In genomic region chr1:6359568-6360496, GRCh38 we compare ENCODE assay signal across 1 cellular context.
TF ChIP-seq lines count a peak whose summit lies in the region.

No MANE protein-coding gene starts in this region.

TF ChIP-seq in K562, 482 proteins besides CTCF, POLR2A, EP300 and RAD21 (continued from another document and continues in another):
- no peak for TF ChIP-seq NCOA1 (IDR thresholded peaks at IDR 0.05; ENCODE audit: low read depth)
- peak; percentile 49 for TF ChIP-seq MYC (IDR thresholded peaks at IDR 0.05; ENCODE audit: low read depth, low read length)
- no peak for TF ChIP-seq MYC (CRISPR knock-in tag; IDR thresholded peaks at IDR 0.05; ENCODE audit: borderline replicate concordance, low read depth)
- TF ChIP-seq RBM17 (IDR thresholded peaks at IDR 0.05; ENCODE audit: borderline replicate concordance, low read depth, low read length), result no peak
- TF ChIP-seq BHLHE40 (IDR thresholded peaks at IDR 0.05; ENCODE audit: low read length), result no peak
- no peak for TF ChIP-seq PKNOX1 (IDR thresholded peaks at IDR 0.05)
- TF ChIP-seq YY1 (IDR thresholded peaks at IDR 0.05; ENCODE audit: borderline replicate concordance in 1 of 3, control insufficient read depth in 1 of 3, extremely low read depth in 1 of 3, insufficient read depth in 3 of 3, insufficient read length in 1 of 3, insufficient replicate concordance in 2 of 3, low read depth in 1 of 3, low read length in 2 of 3), result no peak
- TF ChIP-seq PURB (CRISPR knock-in tag; IDR thresholded peaks at IDR 0.05; ENCODE audit: low read depth), result no peak
- no peak for TF ChIP-seq ZNF778 (CRISPR knock-in tag; IDR thresholded peaks at IDR 0.05)
- no peak; the same call in none of the 2 replicates for TF ChIP-seq RBFOX2 (IDR thresholded peaks at IDR 0.05; ENCODE audit: low read depth, low read length)
- no peak for TF ChIP-seq ZKSCAN1 (IDR thresholded peaks at IDR 0.05; ENCODE audit: low read depth, low read length)
- TF ChIP-seq ATF2 (CRISPR knock-in tag; IDR thresholded peaks at IDR 0.05), result no peak
- TF ChIP-seq YBX1 (IDR thresholded peaks at IDR 0.05), result no peak
- no peak for TF ChIP-seq MEF2A (IDR thresholded peaks at IDR 0.05; ENCODE audit: control insufficient read depth, low read depth, low read length)
- TF ChIP-seq JUNB (CRISPR knock-in tag; conservative IDR thresholded peaks at IDR 0.05), result no peak
- TF ChIP-seq NR3C1 (CRISPR knock-in tag; IDR thresholded peaks at IDR 0.05), result no peak
- TF ChIP-seq MAFG (tag; conservative IDR thresholded peaks at IDR 0.05), result no peak
- no peak for TF ChIP-seq ZNF253 (CRISPR knock-in tag; conservative IDR thresholded peaks at IDR 0.05)
- TF ChIP-seq PHF20 (IDR thresholded peaks at IDR 0.05; ENCODE audit: partially characterized antibody), result no peak
- TF ChIP-seq NCOA2 (IDR thresholded peaks at IDR 0.05; ENCODE audit: partially characterized antibody in 2 of 2), result no peak
- TF ChIP-seq ARID1B (IDR thresholded peaks at IDR 0.05), result peak; percentile 79
- no peak for TF ChIP-seq GMEB1 (CRISPR knock-in tag; IDR thresholded peaks at IDR 0.05)
- TF ChIP-seq ZNF780A (CRISPR knock-in tag; IDR thresholded peaks at IDR 0.05), result no peak
- TF ChIP-seq MTA3 (IDR thresholded peaks at IDR 0.05; ENCODE audit: borderline replicate concordance), result 0 out of 2 replicates have a peak, but pooled peaks have one; percentile 34
- no peak for TF ChIP-seq SMAD1 (IDR thresholded peaks at IDR 0.05; ENCODE audit: low read depth, low read length, partially characterized antibody)
- TF ChIP-seq ETS1 (conservative IDR thresholded peaks at IDR 0.05; ENCODE audit: control insufficient read depth, low read depth, low read length), result no peak
- TF ChIP-seq ZNF57 (CRISPR knock-in tag; IDR thresholded peaks at IDR 0.05), result no peak
- TF ChIP-seq GTF3C2 (IDR thresholded peaks at IDR 0.05; ENCODE audit: borderline replicate concordance, extremely low read depth, insufficient read length), result no peak
- TF ChIP-seq CBX8 (IDR thresholded peaks at IDR 0.05; ENCODE audit: borderline replicate concordance, extremely low read depth, low read depth, low read length, poor library complexity, severe bottlenecking), result no peak
- TF ChIP-seq GATAD2B (IDR thresholded peaks at IDR 0.05; ENCODE audit: borderline replicate concordance), result no peak
- TF ChIP-seq STAT5A (IDR thresholded peaks at IDR 0.05; ENCODE audit: borderline replicate concordance, low read length), result no peak
- TF ChIP-seq POLR3A (IDR thresholded peaks at IDR 0.05; ENCODE audit: borderline replicate concordance, extremely low read depth, insufficient read depth, insufficient read length), result no peak
- no peak for TF ChIP-seq SAFB (IDR thresholded peaks at IDR 0.05; ENCODE audit: borderline replicate concordance, low read depth, low read length)
- TF ChIP-seq SIRT6 (IDR thresholded peaks at IDR 0.05; ENCODE audit: low read depth, low read length), result no peak
- no peak for TF ChIP-seq ZC3H8 (IDR thresholded peaks at IDR 0.05)
- TF ChIP-seq MED1 (CRISPR knock-in tag; IDR thresholded peaks at IDR 0.05; ENCODE audit: borderline replicate concordance), result no peak
- TF ChIP-seq GATA2 (CRISPR knock-in tag; IDR thresholded peaks at IDR 0.05), result peak; percentile 84
- TF ChIP-seq TEAD2 (tag; IDR thresholded peaks at IDR 0.05), result no peak
- TF ChIP-seq SMARCB1 (IDR thresholded peaks at IDR 0.05; ENCODE audit: insufficient read length, low read depth), result no peak
- peak; percentile 67 for TF ChIP-seq CEBPB (tag; IDR thresholded peaks at IDR 0.05)
- TF ChIP-seq ZNF707 (CRISPR knock-in tag; conservative IDR thresholded peaks at IDR 0.05), result no peak
- no peak for TF ChIP-seq BDP1 (IDR thresholded peaks at IDR 0.05; ENCODE audit: insufficient read depth, insufficient read length)
- TF ChIP-seq NFE2L1 (tag; IDR thresholded peaks at IDR 0.05; ENCODE audit: borderline replicate concordance, low read depth), result no peak
- TF ChIP-seq TCF3 (CRISPR knock-in tag; IDR thresholded peaks at IDR 0.05), result peak; percentile 44; the same call in 1 of the 2 replicates
- TF ChIP-seq DPF2 (IDR thresholded peaks at IDR 0.05), result peak; percentile 84
- TF ChIP-seq ARID3A (IDR thresholded peaks at IDR 0.05; ENCODE audit: borderline replicate concordance, low read depth, low read length), result peak; percentile 77; the same call in 1 of the 2 replicates
- TF ChIP-seq FOXA1 (IDR thresholded peaks at IDR 0.05; ENCODE audit: borderline replicate concordance), result no peak
- no peak for TF ChIP-seq KLF16 (IDR thresholded peaks at IDR 0.05)
- no peak for TF ChIP-seq ZNF609 (CRISPR knock-in tag; IDR thresholded peaks at IDR 0.05; ENCODE audit: borderline replicate concordance)
- TF ChIP-seq RAD51 (IDR thresholded peaks at IDR 0.05; ENCODE audit: borderline replicate concordance, low read depth), result no peak
- TF ChIP-seq NKRF (IDR thresholded peaks at IDR 0.05; ENCODE audit: borderline replicate concordance), result no peak; the same call in 1 of the 2 replicates
- TF ChIP-seq NR2F6 (CRISPR knock-in tag; IDR thresholded peaks at IDR 0.05), result no peak
- TF ChIP-seq SRSF7 (optimal IDR thresholded peaks at IDR 0.05; ENCODE audit: low read depth, low read length), result no peak
